In genomic region chrX:140393507-140393906, GRCh38 we compare ENCODE assay signal across 33 cellular contexts.
"Had no signal": no experiment of that assay in that cellular context is flagged by ENCODE, and none has a peak within 500 bp of the region (broad histone marks: within the 10 kb centered on the region; RNA-seq: fewer than 3 reads in every experiment).

No MANE protein-coding gene starts in this region.

- H3K4me1 ChIP-seq: adrenal gland, breast epithelium, esophagus muscularis mucosa, foreskin keratinocyte, gastrocnemius medialis, heart right ventricle had no signal

- H3K4me3 Mint-ChIP-seq: activated CD4-positive, alpha-beta memory T cell treated with anti-CD3 and anti-CD28 coated beads, Interleukin-2, amount 10 ng/mL, durations not matched to agents 7 days and 5 days; activated CD4-positive, alpha-beta T cell treated with anti-CD3 and anti-CD28 coated beads, Interleukin-2, amount 10 ng/mL, durations not matched to agents 7 days and 5 days; activated naive CD4-positive, alpha-beta T cell treated with anti-CD3 and anti-CD28 coated beads for 36 hours; activated naive CD4-positive, alpha-beta T cell treated with anti-CD3 and anti-CD28 coated beads, Interleukin-2, amount 50 U/mL, for 24 hours; activated naive CD8-positive, alpha-beta T cell treated with anti-CD3 and anti-CD28 coated beads for 36 hours; activated naive CD8-positive, alpha-beta T cell treated with anti-CD3 and anti-CD28 coated beads, Interleukin-2, amount 50 U/mL, for 24 hours; activated T-cell treated with anti-CD3 and anti-CD28 coated beads, Interleukin-2, amount 50 U/mL, for 4 hours; activated T-helper 17 cell treated with anti-CD3 and anti-CD28 coated beads, Interleukin-2, amount 50 U/mL, for 72 hours; brain; central memory CD8-positive, alpha-beta T cell; dendritic cell treated with granulocyte-macrophage colony-stimulating factor and Interleukin-4, amounts not matched to agents 40 ng/mL and 50 ng/mL, for 4 days; endodermal cell had no signal

- H3K4me1 Mint-ChIP-seq: activated CD4-positive, alpha-beta memory T cell treated with anti-CD3 and anti-CD28 coated beads, Interleukin-2, amount 10 ng/mL, durations not matched to agents 7 days and 5 days; activated CD4-positive, alpha-beta T cell treated with anti-CD3 and anti-CD28 coated beads, Interleukin-2, amount 10 ng/mL, durations not matched to agents 7 days and 5 days; activated naive CD4-positive, alpha-beta T cell treated with anti-CD3 and anti-CD28 coated beads, Interleukin-2, amount 50 U/mL, for 24 hours; activated naive CD8-positive, alpha-beta T cell treated with anti-CD3 and anti-CD28 coated beads for 36 hours; activated naive CD8-positive, alpha-beta T cell treated with anti-CD3 and anti-CD28 coated beads, Interleukin-2, amount 50 U/mL, for 24 hours; activated T-helper 17 cell treated with anti-CD3 and anti-CD28 coated beads, Interleukin-2, amount 50 U/mL, for 72 hours; central memory CD8-positive, alpha-beta T cell had no signal

- H3K36me3 Mint-ChIP-seq: activated naive CD4-positive, alpha-beta T cell treated with anti-CD3 and anti-CD28 coated beads, Interleukin-2, amount 50 U/mL, for 24 hours; activated naive CD8-positive, alpha-beta T cell treated with anti-CD3 and anti-CD28 coated beads for 36 hours; brain had no signal

- H3K27me3 Mint-ChIP-seq: activated CD4-positive, alpha-beta memory T cell treated with anti-CD3 and anti-CD28 coated beads, Interleukin-2, amount 10 ng/mL, durations not matched to agents 7 days and 5 days; activated CD4-positive, alpha-beta T cell treated with anti-CD3 and anti-CD28 coated beads, Interleukin-2, amount 10 ng/mL, durations not matched to agents 7 days and 5 days; activated naive CD4-positive, alpha-beta T cell treated with anti-CD3 and anti-CD28 coated beads, Interleukin-2, amount 50 U/mL, for 24 hours; activated naive CD8-positive, alpha-beta T cell treated with anti-CD3 and anti-CD28 coated beads for 36 hours; activated naive CD8-positive, alpha-beta T cell treated with anti-CD3 and anti-CD28 coated beads, Interleukin-2, amount 50 U/mL, for 24 hours; activated T-helper 17 cell treated with anti-CD3 and anti-CD28 coated beads, Interleukin-2, amount 50 U/mL, for 72 hours; central memory CD8-positive, alpha-beta T cell; dendritic cell treated with granulocyte-macrophage colony-stimulating factor and Interleukin-4, amounts not matched to agents 40 ng/mL and 50 ng/mL, for 4 days had no signal

- H3K27ac Mint-ChIP-seq: activated CD4-positive, alpha-beta memory T cell treated with anti-CD3 and anti-CD28 coated beads, Interleukin-2, amount 10 ng/mL, durations not matched to agents 7 days and 5 days; activated CD4-positive, alpha-beta T cell treated with anti-CD3 and anti-CD28 coated beads, Interleukin-2, amount 10 ng/mL, durations not matched to agents 7 days and 5 days; activated naive CD4-positive, alpha-beta T cell treated with anti-CD3 and anti-CD28 coated beads for 36 hours; activated naive CD4-positive, alpha-beta T cell treated with anti-CD3 and anti-CD28 coated beads, Interleukin-2, amount 50 U/mL, for 24 hours; activated naive CD8-positive, alpha-beta T cell treated with anti-CD3 and anti-CD28 coated beads for 36 hours; activated naive CD8-positive, alpha-beta T cell treated with anti-CD3 and anti-CD28 coated beads, Interleukin-2, amount 50 U/mL, for 24 hours; activated T-helper 17 cell treated with anti-CD3 and anti-CD28 coated beads, Interleukin-2, amount 50 U/mL, for 72 hours; brain; dendritic cell treated with granulocyte-macrophage colony-stimulating factor and Interleukin-4, amounts not matched to agents 40 ng/mL and 50 ng/mL, for 4 days; endodermal cell had no signal

- H3K4me3 ChIP-seq: adrenal gland, breast epithelium, cardiac muscle cell, coronary artery, dorsolateral prefrontal cortex, esophagus muscularis mucosa, gastrocnemius medialis, heart right ventricle had no signal

- H3K27me3 ChIP-seq: adrenal gland, cardiac muscle cell, esophagus muscularis mucosa, foreskin keratinocyte, gastrocnemius medialis had no signal

- H3K36me3 ChIP-seq: adrenal gland, breast epithelium, cardiac muscle cell, esophagus muscularis mucosa, gastrocnemius medialis, heart right ventricle had no signal

- H3K9me3 ChIP-seq: adrenal gland, breast epithelium, esophagus muscularis mucosa, gastrocnemius medialis, heart right ventricle had no signal

- DNase-seq: activated CD4-positive, alpha-beta memory T cell treated with anti-CD3 and anti-CD28 coated beads, Interleukin-2, amount 10 ng/mL, durations not matched to agents 7 days and 5 days; activated CD4-positive, alpha-beta T cell treated with anti-CD3 and anti-CD28 coated beads for 1 hour; activated CD4-positive, alpha-beta T cell treated with anti-CD3 and anti-CD28 coated beads for 4 hours; activated CD4-positive, alpha-beta T cell treated with anti-CD3 and anti-CD28 coated beads, Interleukin-2, amount 10 ng/mL, durations not matched to agents 7 days and 5 days; activated CD4-positive, alpha-beta T cell treated with anti-CD3 and anti-CD28 coated beads, Interleukin-2, amount 50 U/mL, for 4 hours; activated CD4-positive, CD25-positive, alpha-beta regulatory T cell; activated CD8-positive, alpha-beta memory T cell treated with anti-CD3 and anti-CD28 coated beads, Interleukin-2, amount 50 U/mL, for 48 hours; activated effector memory CD4-positive, alpha-beta T cell treated with Interleukin-2 at 50 U/mL for 16 hours; activated naive CD4-positive, alpha-beta T cell treated with anti-CD3 and anti-CD28 coated beads for 36 hours; activated naive CD8-positive, alpha-beta T cell treated with anti-CD3 and anti-CD28 coated beads for 36 hours; activated naive CD8-positive, alpha-beta T cell treated with anti-CD3 and anti-CD28 coated beads, Interleukin-2, amount 50 U/mL, for 24 hours; activated T-cell treated with anti-CD3 and anti-CD28 coated beads for 4 hours; activated T-cell treated with anti-CD3 and anti-CD28 coated beads, Interleukin-2, amount 50 U/mL, for 4 hours; adrenal gland; amygdala; aorta; dorsolateral prefrontal cortex; effector memory CD4-positive, alpha-beta T cell; endodermal cell; erythroblast; foreskin keratinocyte; gastrocnemius medialis; heart right ventricle; T-helper 2 cell had no signal

- H3K27ac ChIP-seq: adrenal gland, breast epithelium, cardiac muscle cell, coronary artery, dorsolateral prefrontal cortex, esophagus muscularis mucosa, foreskin keratinocyte, gastrocnemius medialis, heart right ventricle had no signal

- ATAC-seq: activated naive CD8-positive, alpha-beta T cell treated with anti-CD3 and anti-CD28 coated beads, Interleukin-2, amount 50 U/mL, for 24 hours; activated T-cell treated with anti-CD3 and anti-CD28 coated beads, Interleukin-2, amount 50 U/mL, for 4 hours; activated T-helper 17 cell treated with anti-CD3 and anti-CD28 coated beads, Interleukin-2, amount 50 U/mL, for 72 hours; foreskin keratinocyte; gastrocnemius medialis; heart right ventricle had no signal

- H3K9me3 Mint-ChIP-seq: activated CD4-positive, alpha-beta memory T cell treated with anti-CD3 and anti-CD28 coated beads, Interleukin-2, amount 10 ng/mL, durations not matched to agents 7 days and 5 days; activated CD4-positive, alpha-beta T cell treated with anti-CD3 and anti-CD28 coated beads, Interleukin-2, amount 10 ng/mL, durations not matched to agents 7 days and 5 days; activated naive CD4-positive, alpha-beta T cell treated with anti-CD3 and anti-CD28 coated beads for 36 hours; activated naive CD4-positive, alpha-beta T cell treated with anti-CD3 and anti-CD28 coated beads, Interleukin-2, amount 50 U/mL, for 24 hours; activated naive CD8-positive, alpha-beta T cell treated with anti-CD3 and anti-CD28 coated beads for 36 hours; activated naive CD8-positive, alpha-beta T cell treated with anti-CD3 and anti-CD28 coated beads, Interleukin-2, amount 50 U/mL, for 24 hours; activated T-cell treated with anti-CD3 and anti-CD28 coated beads, Interleukin-2, amount 50 U/mL, for 4 hours; activated T-helper 17 cell treated with anti-CD3 and anti-CD28 coated beads, Interleukin-2, amount 50 U/mL, for 72 hours; dendritic cell treated with granulocyte-macrophage colony-stimulating factor and Interleukin-4, amounts not matched to agents 40 ng/mL and 50 ng/mL, for 4 days; endodermal cell had no signal
